13 cellular contexts compared by ENCODE assay signal in genomic region chr18:50401334-50401733, GRCh38. TPM values are rescaled to one million over a fixed set of nuclear protein-coding genes. Genes with fewer than 3 reads are reported as not detected.
DNase-seq lines count a peak whose midpoint lies in the region; ATAC-seq lines count a peak whose summit lies in the region.
"Had no signal": no experiment of that assay in that cellular context is flagged by ENCODE, and none has a peak within 500 bp of the region (broad histone marks: within the 10 kb centered on the region; RNA-seq: fewer than 3 reads in every experiment).

No MANE protein-coding gene starts in this region.

- intact Hi-C loops in sciatic nerve (cut with DNase I), result no loop called here

- no peak for ATAC-seq in activated naive CD4-positive, alpha-beta T cell treated with anti-CD3 and anti-CD28 coated beads, Interleukin-2, amount 50 U/mL, for 72 hours
- ATAC-seq in GM18873 (IDR thresholded peaks at IDR 0.05; ENCODE audit: low FRiP score, unreplicated experiment) (no peak), sciatic nerve (no peak), GM21717 (IDR thresholded peaks at IDR 0.05; ENCODE audit: unreplicated experiment) (no peak)

- no peaks in the 10 kb centered on the region for H3K36me3 Mint-ChIP-seq in activated naive CD4-positive, alpha-beta T cell treated with anti-CD3 and anti-CD28 coated beads, Interleukin-2, amount 50 U/mL, for 24 hours
- H3K36me3 Mint-ChIP-seq in activated naive CD4-positive, alpha-beta T cell treated with anti-CD3 and anti-CD28 coated beads, Interleukin-2, amount 50 U/mL, for 72 hours, result no peaks in the 10 kb centered on the region
- H3K36me3 Mint-ChIP-seq: CD14-positive monocyte had no signal

- peaks cover 85% of the 10 kb centered on the region for H3K27me3 ChIP-seq in iPS-20b (ENCODE audit: insufficient read depth, low read length)

- no peak overlapping the region for H3K9ac ChIP-seq in iPS-20b (ENCODE audit: low read depth, low read length)

- H3K9me3 ChIP-seq in iPS-20b (ENCODE audit: insufficient read depth, low read depth, low read length), result no peaks in the 10 kb centered on the region
- H3K9me3 ChIP-seq: A549, SJSA1 had no signal

- no peak overlapping the region for H3K27ac ChIP-seq in iPS-20b (ENCODE audit: low read length)
- H3K27ac ChIP-seq: A549, RWPE1, SJSA1 had no signal

- H3K27me3 Mint-ChIP-seq in activated naive CD4-positive, alpha-beta T cell treated with anti-CD3 and anti-CD28 coated beads, Interleukin-2, amount 50 U/mL, for 24 hours, result peaks cover 42% of the 10 kb centered on the region

- H3K9me3 Mint-ChIP-seq in activated naive CD4-positive, alpha-beta T cell treated with anti-CD3 and anti-CD28 coated beads, Interleukin-2, amount 50 U/mL, for 24 hours, result no peaks in the 10 kb centered on the region
- no peaks in the 10 kb centered on the region for H3K9me3 Mint-ChIP-seq in activated naive CD4-positive, alpha-beta T cell treated with anti-CD3 and anti-CD28 coated beads, Interleukin-2, amount 50 U/mL, for 72 hours
- H3K9me3 Mint-ChIP-seq: H9 had no signal

- peak overlapping the region; percentile 33 for H3K4me3 ChIP-seq in iPS-20b (ENCODE audit: low read length)
- H3K4me3 ChIP-seq: A549, SJSA1 had no signal

- no peaks in the 10 kb centered on the region for H3K36me3 ChIP-seq in iPS-20b (ENCODE audit: insufficient read depth, low read depth, low read length)
- H3K36me3 ChIP-seq: SJSA1 had no signal

- H3K4me1 Mint-ChIP-seq in activated naive CD4-positive, alpha-beta T cell treated with anti-CD3 and anti-CD28 coated beads, Interleukin-2, amount 50 U/mL, for 24 hours, result peaks cover 9% of the 10 kb centered on the region
- H3K4me1 Mint-ChIP-seq: CD14-positive monocyte had no signal

- no peak for DNase-seq in activated naive CD4-positive, alpha-beta T cell treated with anti-CD3 and anti-CD28 coated beads, Interleukin-2, amount 50 U/mL, for 72 hours (ENCODE audit: low spot score in 2 of 2)
- peak; percentile 11 for DNase-seq in NCI-H345 treated with DMSO at 0.1 percent for 48 hours (lab: John Stamatoyannopoulos, UW; ENCODE audit: unreplicated experiment)
- DNase-seq in sciatic nerve (ENCODE audit: low spot score), result no peak
- no peak for DNase-seq in NCI-H1694 treated with DMSO at 0.1 percent for 48 hours (lab: John Stamatoyannopoulos, UW)

- peaks cover 54% of the 10 kb centered on the region; the same call in 1 of the 2 replicates for H3K4me1 ChIP-seq in iPS-20b (ENCODE audit: insufficient read depth, low read length)
- H3K4me1 ChIP-seq: SJSA1 had no signal

- no peak overlapping the region for H3K4me3 Mint-ChIP-seq in activated naive CD4-positive, alpha-beta T cell treated with anti-CD3 and anti-CD28 coated beads, Interleukin-2, amount 50 U/mL, for 24 hours

- peak overlapping the region; percentile 60 for H3K27ac Mint-ChIP-seq in activated naive CD4-positive, alpha-beta T cell treated with anti-CD3 and anti-CD28 coated beads, Interleukin-2, amount 50 U/mL, for 24 hours
- no peak overlapping the region for H3K27ac Mint-ChIP-seq in activated naive CD4-positive, alpha-beta T cell treated with anti-CD3 and anti-CD28 coated beads, Interleukin-2, amount 50 U/mL, for 72 hours
- H3K27ac Mint-ChIP-seq: CD14-positive monocyte, H9 had no signal

RNA-seq across cellular contexts. Expression of gene SKA1, which starts 26.5 kb away (rescaled TPM):
- total RNA-seq in activated naive CD4-positive, alpha-beta T cell treated with anti-CD3 and anti-CD28 coated beads, Interleukin-2, amount 50 U/mL, for 72 hours, result 10 to 100 TPM; 34.6 to 55.4 TPM
- 0.36 TPM for total RNA-seq in sciatic nerve

Comparison
In these comparisons a context has a peak if more than half of its experiments do, and no peak if none do; other contexts are left out.
1. RNA of gene SKA1, which starts 26.5 kb away (total RNA-seq): 34.6 to 55.4 TPM in activated naive CD4-positive, alpha-beta T cell treated with anti-CD3 and anti-CD28 coated beads, Interleukin-2, amount 50 U/mL, for 72 hours; 0.36 TPM in sciatic nerve (single experiment); every median in the first group is over 10 times any median in the second.